12 cellular contexts compared by ENCODE assay signal in the genomic region with DNA sequence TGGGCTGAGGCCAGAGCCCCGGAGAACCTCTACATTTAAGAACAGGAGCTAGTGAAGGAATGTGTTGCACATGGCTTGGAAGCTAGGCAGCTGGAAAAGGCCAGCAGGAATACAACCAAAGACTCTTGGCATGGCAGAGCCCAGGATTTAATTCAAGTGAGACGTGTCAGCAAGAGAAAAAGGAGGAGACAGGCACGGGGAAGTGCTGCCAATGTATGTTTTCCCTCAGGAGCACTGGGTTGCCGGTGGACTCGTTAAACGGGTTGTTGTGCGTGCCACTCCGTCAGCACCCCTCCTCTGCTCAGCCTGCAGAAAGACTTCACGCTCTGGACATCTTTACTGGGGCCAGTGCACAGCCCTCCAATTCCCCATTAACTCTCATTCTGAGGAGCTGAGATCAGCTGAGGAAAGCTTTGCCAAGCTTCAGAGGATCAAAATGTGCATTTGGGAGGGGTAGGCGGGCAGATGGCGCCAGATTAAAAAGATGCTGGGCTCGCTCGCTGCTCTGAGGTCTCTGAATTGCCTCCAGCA.
DNase-seq lines count a peak whose midpoint lies in the region; ATAC-seq and TF ChIP-seq lines count a peak whose summit lies in the region.
"Had no signal": no experiment of that assay in that cellular context is flagged by ENCODE, and none has a peak within 500 bp of the region (broad histone marks: within the 10 kb centered on the region; RNA-seq: fewer than 3 reads in every experiment).

No MANE protein-coding gene starts in this region.

- H3K27me3 ChIP-seq in MG63 = no peaks in the 10 kb centered on the region
- H3K27me3 ChIP-seq in esophagus muscularis mucosa = no peaks in the 10 kb centered on the region
- no peaks in the 10 kb centered on the region for H3K27me3 ChIP-seq in thoracic aorta (replicated peaks; ENCODE audit: insufficient read depth)

- DNase-seq in MG63 (peak; percentile 80), esophagus muscularis mucosa (ENCODE audit: extremely low spot score) (peak; percentile 93), mucosa of gallbladder (ENCODE audit: low spot score) (peak; percentile 57), thoracic aorta (ENCODE audit: low spot score) (no peak), activated gamma-delta T cell (lab: John Stamatoyannopoulos, UW) (no peak), EL (no peak)
- DNase-seq: activated CD4-positive, alpha-beta T cell treated with anti-CD3 and anti-CD28 coated beads, Interleukin-2, amount 50 U/mL, for 4 hours; DMS153; NCI-H69; stimulated activated naive CD8-positive, alpha-beta T cell treated with anti-CD3 and anti-CD28 coated beads, Interleukin-15, Interleukin-2, amounts not matched to agents 100 U/mL and 50 U/mL, for 24 hours had no signal

- intact Hi-C loops in esophagus muscularis mucosa (cut with DNase I) = no loop called here

- H3K4me1 ChIP-seq in esophagus muscularis mucosa = peaks cover 50 to 89% (median 80%) of the 10 kb centered on the region in 4 donors
- peaks cover 45 to 82% of the 10 kb centered on the region in 2 donors for H3K4me1 ChIP-seq in thoracic aorta (ENCODE audit: control insufficient read depth in 1 of 2, low read depth in 2 of 2)

- H3K4me3 ChIP-seq in MG63 (no peak overlapping the region), esophagus muscularis mucosa (peak overlapping the region; percentile 44 to 52 (median 48)), thoracic aorta (peak overlapping the region; percentile 61)

- TF ChIP-seq POLR2A in esophagus muscularis mucosa (IDR thresholded peaks at IDR 0.05; ENCODE audit: low read depth) = no peak

- no peak for TF ChIP-seq EP300 in esophagus muscularis mucosa (IDR thresholded peaks at IDR 0.05)

- peak; percentile 18 for ATAC-seq in thoracic aorta (ENCODE audit: insufficient number of reproducible peaks, low FRiP score, low read depth)
- no peak for ATAC-seq in GM19395 (IDR thresholded peaks at IDR 0.05; ENCODE audit: unreplicated experiment)
- no peak for ATAC-seq in HG03354 (IDR thresholded peaks at IDR 0.05; ENCODE audit: poor library complexity, severe bottlenecking, unreplicated experiment)
- ATAC-seq: stimulated activated naive CD8-positive, alpha-beta T cell treated with anti-CD3 and anti-CD28 coated beads, Interleukin-15, Interleukin-2, amounts not matched to agents 100 U/mL and 50 U/mL, for 24 hours had no signal

- H3K9me3 ChIP-seq in MG63 = no peaks in the 10 kb centered on the region
- no peaks in the 10 kb centered on the region for H3K9me3 ChIP-seq in esophagus muscularis mucosa
- no peaks in the 10 kb centered on the region for H3K9me3 ChIP-seq in thoracic aorta

- 29% methylated on average over 13 of the region's 13 CpGs for WGBS in esophagus muscularis mucosa

- H3K27ac ChIP-seq in esophagus muscularis mucosa (replicated peaks in 1 of 4) = peak overlapping the region; percentile 86 to 88 (median 88)
- H3K27ac ChIP-seq in thoracic aorta = peak overlapping the region; percentile 92 to 93

- TF ChIP-seq CTCF in esophagus muscularis mucosa (IDR thresholded peaks at IDR 0.05) = no peak
- TF ChIP-seq CTCF in thoracic aorta (IDR thresholded peaks at IDR 0.05) = no peak

- H3K36me3 ChIP-seq in MG63 (no peaks in the 10 kb centered on the region), esophagus muscularis mucosa (no peaks in the 10 kb centered on the region), thoracic aorta (no peaks in the 10 kb centered on the region)

Comparison
In these comparisons a context has a peak if more than half of its experiments do, and no peak if none do; other contexts are left out.
1. DNase-seq: peak in MG63 (single experiment), esophagus muscularis mucosa (single experiment) and mucosa of gallbladder (single experiment); none in thoracic aorta (single experiment), activated gamma-delta T cell (single experiment) and EL (single experiment).